In genomic region chr1:179448429-179449149, GRCh38 we compare ENCODE assay signal across 13 cellular contexts.
A peak's percentile ranks its signal among the peaks of the same experiment; 100 is the strongest.
DNase-seq lines count a peak whose midpoint lies in the region; ATAC-seq lines count a peak whose summit lies in the region.
"Had no signal": no experiment of that assay in that cellular context is flagged by ENCODE, and none has a peak within 500 bp of the region (broad histone marks: within the 10 kb centered on the region; RNA-seq: fewer than 3 reads in every experiment).

No MANE protein-coding gene starts in this region.

- no peak overlapping the region for H3K4me3 ChIP-seq in right cardiac atrium (ENCODE audit: low read length)
- H3K4me3 ChIP-seq: A549, HAP-1 had no signal

- no peak overlapping the region for H3K27ac ChIP-seq in right cardiac atrium (ENCODE audit: low read length)
- H3K27ac ChIP-seq: A549 had no signal

- peak in 1 of 2 donors; percentile 72 for ATAC-seq in right cardiac atrium
- ATAC-seq: CD8-positive, alpha-beta T cell had no signal

- intact Hi-C loops in right cardiac atrium (cut with DNase I) (no loop called here), cardiac septum (cut with DNase I) (no loop called here)

- 60% methylated on average over 14 of the region's 14 CpGs for WGBS in right cardiac atrium

- no peaks in the 10 kb centered on the region for H3K4me1 ChIP-seq in right cardiac atrium (ENCODE audit: control insufficient read depth, insufficient read depth, low read length)
- H3K4me1 ChIP-seq: A549, HAP-1 had no signal

- no peaks in the 10 kb centered on the region for H3K27me3 ChIP-seq in right cardiac atrium (ENCODE audit: control insufficient read depth, insufficient read depth)

- no peaks in the 10 kb centered on the region for H3K9me3 ChIP-seq in right cardiac atrium (ENCODE audit: control insufficient read depth, low read length)
- H3K9me3 ChIP-seq: A549, HAP-1 had no signal

- DNase-seq in right cardiac atrium (peak; percentile 37 to 78 (median 75)), cardiac septum (ENCODE audit: low spot score) (no peak), OCI-M1 (lab: John Stamatoyannopoulos, UW) (peak; percentile 64), medulla oblongata (ENCODE audit: extremely low spot score) (peak; percentile 6), LoVo (ENCODE audit: low spot score) (no peak)
- DNase-seq in activated T-cell treated with anti-CD3 and anti-CD28 coated beads, Interleukin-2, amount 50 U/mL, for 48 hours = no peak
- DNase-seq: CD8-positive, alpha-beta T cell; COR-L47; DMS153; DMS79 treated with DMSO at 0.1 percent for 48 hours; EL had no signal

Comparison
In these comparisons a context has a peak if more than half of its experiments do, and no peak if none do; other contexts are left out.
1. DNase-seq: peak in right cardiac atrium (3 of 3), OCI-M1 (single experiment) and medulla oblongata (single experiment); none in cardiac septum (single experiment), LoVo (single experiment) and activated T-cell treated with anti-CD3 and anti-CD28 coated beads, Interleukin-2, amount 50 U/mL, for 48 hours (0 of 2).